ENCODE assay signal across 9 cellular contexts in the genomic region with DNA sequence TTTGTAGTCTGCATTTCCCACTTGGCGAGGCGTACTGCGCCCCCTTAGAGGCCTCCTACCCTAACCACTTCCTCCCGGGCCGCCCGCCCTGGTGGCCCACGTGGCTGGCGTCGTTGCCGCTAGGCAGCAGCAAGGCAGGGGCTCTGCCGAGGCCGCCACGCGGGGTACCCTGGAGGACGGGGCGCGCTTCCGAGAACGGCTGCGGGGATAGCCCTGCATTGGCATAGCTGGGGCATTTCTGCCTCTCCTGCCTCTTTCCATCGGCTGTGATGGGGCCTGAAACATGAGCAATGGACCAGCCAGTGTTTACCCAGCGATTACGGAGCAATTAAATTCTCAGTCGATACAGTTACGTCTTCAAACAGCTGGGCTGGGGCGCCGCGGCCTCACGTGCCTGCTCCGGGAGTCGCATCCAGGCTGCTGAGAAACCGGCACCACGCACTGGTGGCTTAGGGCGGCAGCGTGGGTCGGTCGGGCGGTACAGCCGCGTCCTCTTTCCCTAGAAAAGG. TPM values are rescaled to one million over a fixed set of nuclear protein-coding genes. Genes with fewer than 3 reads are reported as not detected.
DNase-seq lines count a peak whose midpoint lies in the region; ATAC-seq and TF ChIP-seq lines count a peak whose summit lies in the region.
"Had no signal": no experiment of that assay in that cellular context is flagged by ENCODE, and none has a peak within 500 bp of the region (broad histone marks: within the 10 kb centered on the region; RNA-seq: fewer than 3 reads in every experiment).

No MANE protein-coding gene starts in this region.

- intact Hi-C loops in colonic mucosa (cut with DNase I): no loop called here
- intact Hi-C loops in transverse colon (cut with DNase I; ENCODE audit: low total_unique reads): no loop called here

- ATAC-seq in HG03469 (IDR thresholded peaks at IDR 0.05; ENCODE audit: unreplicated experiment): no peak
- no peak for ATAC-seq in HG03175 (IDR thresholded peaks at IDR 0.05; ENCODE audit: unreplicated experiment)

- TF ChIP-seq CTCF in colonic mucosa (IDR thresholded peaks at IDR 0.05): no peak
- TF ChIP-seq CTCF in transverse colon (IDR thresholded peaks at IDR 0.05): no peak

- DNase-seq in stimulated activated CD4-positive, alpha-beta T cell treated with anti-CD3 and anti-CD28 coated beads, Interleukin-2, amount 100 ng/mL, for 4 hours (ENCODE audit: low read depth): peak; percentile 6
- no peak for DNase-seq in stimulated activated CD4-positive, alpha-beta T cell treated with anti-CD3 and anti-CD28 coated beads, Interleukin-1b, Interleukin-23, amount 100 ng/mL, for 48 hours
- DNase-seq in NCI-H510A (lab: John Stamatoyannopoulos, UW) (peak; percentile 89), colonic mucosa (peak; percentile 58), transverse colon (peak; percentile 26), SW 1271 (lab: John Stamatoyannopoulos, UW) (no peak)

- TF ChIP-seq EP300 in transverse colon (IDR thresholded peaks at IDR 0.05; ENCODE audit: low read depth): no peak

- H3K36me3 ChIP-seq in colonic mucosa (no peaks in the 10 kb centered on the region), transverse colon (no peaks in the 10 kb centered on the region)

- H3K4me1 ChIP-seq in colonic mucosa: peaks cover 6% of the 10 kb centered on the region
- peaks cover 0 to 18% (median 0%) of the 10 kb centered on the region in 4 donors for H3K4me1 ChIP-seq in transverse colon

- H3K27me3 ChIP-seq in colonic mucosa (no peaks in the 10 kb centered on the region), transverse colon (peaks cover 49% of the 10 kb centered on the region)

- TF ChIP-seq POLR2A in transverse colon (IDR thresholded peaks at IDR 0.05): no peak

- in situ Hi-C loops in transverse colon (cut with MboI; ENCODE audit: low pct_ligation_motif_present in 1 of 4, low pct_unique_long_range_greater_than_20kb in 1 of 4, low sequenced_read_pairs in 3 of 4): no loop called here

- H3K9me3 ChIP-seq in colonic mucosa (no peaks in the 10 kb centered on the region), transverse colon (no peaks in the 10 kb centered on the region)

- H3K4me3 ChIP-seq in colonic mucosa (no peak overlapping the region), transverse colon (no peak overlapping the region)

- WGBS in transverse colon (ENCODE audit: low coverage in 1 of 2), 2 donors: 44% methylated on average over 40 of the region's 40 CpGs; no CpG with 5 or more reads in 1 of the 2 donors

- H3K9ac ChIP-seq in colonic mucosa (ENCODE audit: low read depth in 2 of 2, low read length in 2 of 2): no peak overlapping the region

- H3K27ac ChIP-seq in colonic mucosa: no peak overlapping the region
- H3K27ac ChIP-seq in transverse colon: no peak overlapping the region

RNA-seq across cellular contexts. Expression of a gene that starts 38.1 kb away (rescaled TPM):
- under 1 TPM in 1 of 2 donors, not detected in 1; 0.16 TPM for total RNA-seq in colonic mucosa
- total RNA-seq in transverse colon: 10 to 100 TPM in 1 of 4 donors, under 1 TPM in 2, not detected in 1; 0.16 to 35.4 (median 0.27) TPM
- total RNA-seq: M059J had no signal

Comparison
In these comparisons a context has a peak if more than half of its experiments do, and no peak if none do; other contexts are left out.
1. DNase-seq: peak in stimulated activated CD4-positive, alpha-beta T cell treated with anti-CD3 and anti-CD28 coated beads, Interleukin-2, amount 100 ng/mL, for 4 hours (single experiment), NCI-H510A (single experiment), colonic mucosa (single experiment) and transverse colon (single experiment); none in stimulated activated CD4-positive, alpha-beta T cell treated with anti-CD3 and anti-CD28 coated beads, Interleukin-1b, Interleukin-23, amount 100 ng/mL, for 48 hours (single experiment) and SW 1271 (0 of 2).